Comparison of ENCODE assay signal across 25 cellular contexts in the genomic region with DNA sequence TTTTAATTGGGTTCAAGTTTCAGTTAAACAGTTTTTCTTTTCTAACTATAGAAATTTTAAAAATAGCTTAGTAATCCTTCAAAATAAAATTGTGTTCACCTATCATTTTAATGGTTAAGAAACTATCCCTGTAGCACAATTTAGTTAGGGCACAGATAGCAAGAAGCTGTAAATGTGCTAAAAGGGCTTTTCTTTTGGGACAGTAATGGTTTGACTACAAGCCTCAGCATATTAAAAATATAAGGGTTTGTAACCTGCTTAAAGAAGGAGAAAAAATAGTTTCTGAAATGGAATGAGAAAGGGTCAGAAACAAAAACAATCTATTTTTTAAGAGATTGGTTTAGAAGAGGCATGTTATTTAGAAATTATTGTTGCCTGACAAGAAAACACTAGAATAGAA.
DNase-seq lines count a peak whose midpoint lies in the region; ATAC-seq, FAIRE-seq and TF ChIP-seq lines count a peak whose summit lies in the region.
"Had no signal": no experiment of that assay in that cellular context is flagged by ENCODE, and none has a peak within 500 bp of the region (broad histone marks: within the 10 kb centered on the region; RNA-seq: fewer than 3 reads in every experiment).

No MANE protein-coding gene starts in this region.

- ATAC-seq in SK-N-SH treated with all-trans-retinoic acid at 6 μM for 48 hours (no peak), HG02840 (IDR thresholded peaks at IDR 0.05; ENCODE audit: low FRiP score, unreplicated experiment) (no peak)

- H3K27ac ChIP-seq in 22Rv1 (peak overlapping the region; percentile 92), astrocyte (ENCODE audit: low read depth, low read length) (no peak overlapping the region)
- H3K27ac ChIP-seq: BLaER1 had no signal

- H3K27ac Mint-ChIP-seq in astrocyte (ENCODE audit: unreplicated experiment): peak overlapping the region; percentile 55
- H3K27ac Mint-ChIP-seq in nephron: peak overlapping the region; percentile 30 to 75 (median 30)
- H3K27ac Mint-ChIP-seq in chondrocyte (ENCODE audit: unreplicated experiment): no peak overlapping the region
- H3K27ac Mint-ChIP-seq: CD14-positive monocyte; CD4-positive, alpha-beta memory T cell; CD4-positive, CD25-positive, alpha-beta regulatory T cell; CD8-positive, alpha-beta memory T cell had no signal

- TF ChIP-seq CTCF in 22Rv1 (IDR thresholded peaks at IDR 0.05) (no peak), astrocyte (IDR thresholded peaks at IDR 0.05; ENCODE audit: insufficient read depth, low read depth, low read length) (no peak), nephron (IDR thresholded peaks at IDR 0.05; ENCODE audit: unreplicated experiment in 3 of 3) (no peak), chondrocyte (IDR thresholded peaks at IDR 0.05) (no peak)

- H2AFZ ChIP-seq in astrocyte (ENCODE audit: low read depth, low read length): no peak overlapping the region

- no peak overlapping the region for H3K4me3 Mint-ChIP-seq in astrocyte (ENCODE audit: unreplicated experiment)
- H3K4me3 Mint-ChIP-seq in nephron: no peak overlapping the region
- no peak overlapping the region for H3K4me3 Mint-ChIP-seq in chondrocyte (ENCODE audit: unreplicated experiment)
- H3K4me3 Mint-ChIP-seq: CD14-positive monocyte; CD4-positive, alpha-beta memory T cell; CD4-positive, CD25-positive, alpha-beta regulatory T cell; CD8-positive, alpha-beta memory T cell had no signal

- H3K9me3 Mint-ChIP-seq in astrocyte (ENCODE audit: unreplicated experiment) (no peaks in the 10 kb centered on the region), nephron (no peaks in the 10 kb centered on the region), chondrocyte (ENCODE audit: low read depth) (no peaks in the 10 kb centered on the region)
- H3K9me3 Mint-ChIP-seq: CD14-positive monocyte; CD4-positive, alpha-beta memory T cell had no signal

- H3K36me3 ChIP-seq in astrocyte (ENCODE audit: insufficient read depth, low read length): no peaks in the 10 kb centered on the region
- H3K36me3 ChIP-seq: BE2C, BLaER1 had no signal

- H3K4me2 ChIP-seq in astrocyte (ENCODE audit: low read length): no peak overlapping the region
- H3K4me2 ChIP-seq: BLaER1 had no signal

- no peak overlapping the region for H3K4me3 ChIP-seq in astrocyte (ENCODE audit: insufficient read depth, low read depth, low read length)
- H3K4me3 ChIP-seq: BLaER1 had no signal

- no peaks in the 10 kb centered on the region for H3K36me3 Mint-ChIP-seq in astrocyte (ENCODE audit: low read depth, unreplicated experiment)
- no peaks in the 10 kb centered on the region for H3K36me3 Mint-ChIP-seq in nephron (ENCODE audit: low read depth)
- H3K36me3 Mint-ChIP-seq in chondrocyte (ENCODE audit: low read depth): peaks cover 3% of the 10 kb centered on the region
- H3K36me3 Mint-ChIP-seq: CD4-positive, alpha-beta memory T cell; CD4-positive, CD25-positive, alpha-beta regulatory T cell; CD8-positive, alpha-beta memory T cell had no signal

- peaks cover 15% of the 10 kb centered on the region for H3K4me1 ChIP-seq in astrocyte (ENCODE audit: insufficient read depth, low read length)
- H3K4me1 ChIP-seq: BE2C, BLaER1 had no signal

- no peak for DNase-seq in astrocyte (ENCODE audit: low read depth)
- no peak for DNase-seq in chondrocyte (ENCODE audit: low spot score)
- DNase-seq in amygdala (lab: John Stamatoyannopoulos, UW): no peak
- DNase-seq in SK-N-DZ (ENCODE audit: low spot score): no peak
- DNase-seq: 8988T; ACHN; BE2C; C1 segment of cervical spinal cord; Calu3; CD4-positive, alpha-beta memory T cell; CD4-positive, CD25-positive, alpha-beta regulatory T cell; CD8-positive, alpha-beta memory T cell; COR-L47; GF-D8 had no signal

- FAIRE-seq in astrocyte (lab: Jason Lieb, UNC): no peak
- FAIRE-seq: A204.1, D721Med, G401.6, GM12891, GM19239 had no signal

- no peak overlapping the region for H3K9ac ChIP-seq in astrocyte (ENCODE audit: low read length)
- H3K9ac ChIP-seq: BLaER1 had no signal

- H3K27me3 Mint-ChIP-seq in astrocyte (ENCODE audit: low read depth, unreplicated experiment): no peaks in the 10 kb centered on the region
- peaks cover 5% of the 10 kb centered on the region for H3K27me3 Mint-ChIP-seq in nephron (ENCODE audit: low read depth)
- peaks cover 6% of the 10 kb centered on the region for H3K27me3 Mint-ChIP-seq in chondrocyte (ENCODE audit: low read depth)
- H3K27me3 Mint-ChIP-seq: CD4-positive, alpha-beta memory T cell had no signal

- H4K20me1 ChIP-seq in astrocyte (ENCODE audit: insufficient read depth, low read length): no peaks in the 10 kb centered on the region
- H4K20me1 ChIP-seq: BLaER1 had no signal

- no peaks in the 10 kb centered on the region for H3K27me3 ChIP-seq in astrocyte (ENCODE audit: insufficient read depth, low read length)
- H3K27me3 ChIP-seq: BE2C, BLaER1 had no signal

- H3K79me2 ChIP-seq in astrocyte (ENCODE audit: insufficient read depth, low read length): no peaks in the 10 kb centered on the region

- H3K4me1 Mint-ChIP-seq in astrocyte (ENCODE audit: low read depth, unreplicated experiment) (peaks cover 57% of the 10 kb centered on the region), nephron (peaks cover 52% of the 10 kb centered on the region), chondrocyte (ENCODE audit: low read depth) (peaks cover 25% of the 10 kb centered on the region)
- H3K4me1 Mint-ChIP-seq: CD14-positive monocyte; CD4-positive, CD25-positive, alpha-beta regulatory T cell; CD8-positive, alpha-beta memory T cell had no signal

- no peaks in the 10 kb centered on the region for H3K9me3 ChIP-seq in astrocyte (ENCODE audit: insufficient read depth, low read depth, low read length)
- H3K9me3 ChIP-seq: BE2C, BLaER1 had no signal

TF ChIP-seq in SK-N-SH treated with all-trans-retinoic acid at 6 μM for 48 hours, 23 proteins besides CTCF, POLR2A, EP300 and RAD21:
- TF ChIP-seq ZFP3 (CRISPR knock-in tag; IDR thresholded peaks at IDR 0.05) (peak; percentile 94), BACH2 (CRISPR knock-in tag; IDR thresholded peaks at IDR 0.05; ENCODE audit: borderline replicate concordance) (no peak), TCF4 (CRISPR knock-in tag; IDR thresholded peaks at IDR 0.05; ENCODE audit: borderline replicate concordance) (no peak)
